In genomic region chr2:19068206-19068605, GRCh38 we compare ENCODE assay signal across 28 cellular contexts.
"Had no signal": no experiment of that assay in that cellular context is flagged by ENCODE, and none has a peak within 500 bp of the region (broad histone marks: within the 10 kb centered on the region; RNA-seq: fewer than 3 reads in every experiment).

No MANE protein-coding gene starts in this region.

- ATAC-seq: activated CD4-positive, alpha-beta T cell treated with anti-CD3 and anti-CD28 coated beads for 36 hours; activated CD8-positive, alpha-beta memory T cell treated with anti-CD3 and anti-CD28 coated beads, Interleukin-2, amount 10 ng/mL, durations not matched to agents 7 days and 5 days; activated CD8-positive, alpha-beta T cell treated with anti-CD3 and anti-CD28 coated beads, Interleukin-2, amount 10 ng/mL, durations not matched to agents 7 days and 5 days; activated naive CD8-positive, alpha-beta T cell treated with anti-CD3 and anti-CD28 coated beads, Interleukin-2, amount 50 U/mL, for 24 hours; effector memory CD8-positive, alpha-beta T cell; gastroesophageal sphincter; heart right ventricle; T-helper 17 cell had no signal

- DNase-seq: activated CD4-positive, alpha-beta memory T cell treated with anti-CD3 and anti-CD28 coated beads for 36 hours; activated CD4-positive, alpha-beta T cell treated with anti-CD3 and anti-CD28 coated beads for 36 hours; activated CD4-positive, CD25-positive, alpha-beta regulatory T cell; activated CD4-positive, CD25-positive, alpha-beta regulatory T cell treated with anti-CD3 and anti-CD28 coated beads, Interleukin-2, amount 50 U/mL, for 72 hours; activated CD8-positive, alpha-beta memory T cell treated with anti-CD3 and anti-CD28 coated beads, Interleukin-2, amount 10 ng/mL, durations not matched to agents 7 days and 5 days; activated CD8-positive, alpha-beta memory T cell treated with anti-CD3 and anti-CD28 coated beads, Interleukin-2, amount 50 U/mL, for 4 hours; activated CD8-positive, alpha-beta T cell treated with anti-CD3 and anti-CD28 coated beads, Interleukin-2, amount 10 ng/mL, durations not matched to agents 7 days and 5 days; activated effector memory CD4-positive, alpha-beta T cell treated with anti-CD3 and anti-CD28 coated beads, Interleukin-2, amount 50 U/mL, for 16 hours; activated naive CD4-positive, alpha-beta T cell treated with anti-CD3 and anti-CD28 coated beads for 36 hours; activated naive CD8-positive, alpha-beta T cell treated with anti-CD3 and anti-CD28 coated beads for 36 hours; activated naive CD8-positive, alpha-beta T cell treated with anti-CD3 and anti-CD28 coated beads, Interleukin-2, amount 50 U/mL, for 24 hours; activated T-cell treated with anti-CD3 and anti-CD28 coated beads, Interleukin-2, amount 50 U/mL, for 1 hour; activated T-cell treated with anti-CD3 and anti-CD28 coated beads, Interleukin-2, amount 50 U/mL, for 48 hours; adrenal gland; amygdala; aorta; central memory CD4-positive, alpha-beta T cell; cortex of kidney; dermis blood vessel endothelial cell; effector CD4-positive, alpha-beta T cell; effector memory CD8-positive, alpha-beta T cell; erythroblast; foreskin melanocyte; heart right ventricle; T-helper 1 cell; T-helper 17 cell; T1000 had no signal
